10 cellular contexts compared by ENCODE assay signal in genomic region chr22:24994070-24994763, GRCh38. TPM values are rescaled to one million over a fixed set of nuclear protein-coding genes. Genes with fewer than 3 reads are reported as not detected.
A peak's percentile ranks its signal among the peaks of the same experiment; 100 is the strongest.
DNase-seq lines count a peak whose midpoint lies in the region; ATAC-seq lines count a peak whose summit lies in the region.
"Had no signal": no experiment of that assay in that cellular context is flagged by ENCODE, and none has a peak within 500 bp of the region (broad histone marks: within the 10 kb centered on the region; RNA-seq: fewer than 3 reads in every experiment).

No MANE protein-coding gene starts in this region.

- peaks cover 70% of the 10 kb centered on the region for H3K4me1 ChIP-seq in mucosa of stomach (ENCODE audit: control insufficient read depth, insufficient read depth, low read length)

- DNase-seq in Caki2 (ENCODE audit: low read depth) = peak; percentile 73
- DNase-seq in MG63 = peak; percentile 46
- peak; percentile 37 for DNase-seq in activated T-cell treated with anti-CD3 and anti-CD28 coated beads, Interleukin-2, amount 50 U/mL, for 24 hours
- DNase-seq in GDM1 (lab: John Stamatoyannopoulos, UW) = no peak
- DNase-seq in NCI-H1694 (lab: John Stamatoyannopoulos, UW) = no peak
- no peak for DNase-seq in head of caudate nucleus

- intact Hi-C loops in head of caudate nucleus (cut with DNase I) = no loop called here

- in situ Hi-C loops in Caki2 (cut with HindIII; ENCODE audit: low pct_unique_long_range_greater_than_20kb, low sequenced_read_pairs) = no loop called here

- H3K27ac Mint-ChIP-seq in activated T-cell treated with anti-CD3 and anti-CD28 coated beads, Interleukin-2, amount 50 U/mL, for 24 hours = peak overlapping the region; percentile 86

- H3K27me3 ChIP-seq in MG63 (no peaks in the 10 kb centered on the region), mucosa of stomach (ENCODE audit: control insufficient read depth, insufficient read depth, low read length) (no peaks in the 10 kb centered on the region)
- H3K27me3 ChIP-seq: esophagus muscularis mucosa had no signal

- no peak overlapping the region for H3K4me3 Mint-ChIP-seq in activated T-cell treated with anti-CD3 and anti-CD28 coated beads, Interleukin-2, amount 50 U/mL, for 24 hours

- H3K36me3 ChIP-seq in MG63 = peaks cover 3% of the 10 kb centered on the region; the same call in 1 of the 2 replicates
- H3K36me3 ChIP-seq in mucosa of stomach (ENCODE audit: control insufficient read depth, insufficient read depth, low read length) = no peaks in the 10 kb centered on the region
- H3K36me3 ChIP-seq: esophagus muscularis mucosa had no signal

- no peaks in the 10 kb centered on the region for H3K9me3 ChIP-seq in MG63
- H3K9me3 ChIP-seq in mucosa of stomach (ENCODE audit: control insufficient read depth, low read length) = no peaks in the 10 kb centered on the region
- H3K9me3 ChIP-seq: esophagus muscularis mucosa had no signal

- peaks cover 48% of the 10 kb centered on the region for H3K27me3 Mint-ChIP-seq in activated T-cell treated with anti-CD3 and anti-CD28 coated beads, Interleukin-2, amount 50 U/mL, for 24 hours

- H3K4me1 Mint-ChIP-seq in activated T-cell treated with anti-CD3 and anti-CD28 coated beads, Interleukin-2, amount 50 U/mL, for 24 hours (ENCODE audit: low read depth) = peaks cover 17% of the 10 kb centered on the region

- H3K4me3 ChIP-seq in MG63 (no peak overlapping the region), mucosa of stomach (ENCODE audit: low read length) (no peak overlapping the region)
- H3K4me3 ChIP-seq: esophagus muscularis mucosa had no signal

- H3K9ac ChIP-seq in mucosa of stomach (ENCODE audit: low read length) = peak overlapping the region; percentile 61

- no peak for ATAC-seq in GM18520 (IDR thresholded peaks at IDR 0.05; ENCODE audit: unreplicated experiment)

- H3K9me3 Mint-ChIP-seq in activated T-cell treated with anti-CD3 and anti-CD28 coated beads, Interleukin-2, amount 50 U/mL, for 24 hours = no peaks in the 10 kb centered on the region

- H3K36me3 Mint-ChIP-seq in activated T-cell treated with anti-CD3 and anti-CD28 coated beads, Interleukin-2, amount 50 U/mL, for 24 hours (ENCODE audit: low read depth) = no peaks in the 10 kb centered on the region

RNA-seq across cellular contexts. Expression of gene KIAA1671, which starts 41.7 kb away (rescaled TPM):
- total RNA-seq in Caki2 (2014; rRNA removed; shearing (Covaris generic); ENCODE audit: low replicate concordance) = 8.1 and 11.7 TPM in 2 replicates
- 7.5 and 10.2 TPM in 2 replicates for total RNA-seq in MG63 (2014; rRNA removed; shearing (Covaris generic); ENCODE audit: low replicate concordance)
- total RNA-seq: OCI-LY7 had no signal

RNA-seq across cellular contexts. Expression of gene LHFPL7, which starts 47.7 kb away (rescaled TPM):
- not detected in 2 replicates for total RNA-seq in Caki2 (2014; rRNA removed; shearing (Covaris generic); ENCODE audit: low replicate concordance)
- not detected in 2 replicates for total RNA-seq in MG63 (2014; rRNA removed; shearing (Covaris generic); ENCODE audit: low replicate concordance)
- total RNA-seq: esophagus muscularis mucosa, OCI-LY7 had no signal

Comparison
In these comparisons a context has a peak if more than half of its experiments do, and no peak if none do; other contexts are left out.
1. DNase-seq: peak in Caki2 (single experiment), MG63 (single experiment) and activated T-cell treated with anti-CD3 and anti-CD28 coated beads, Interleukin-2, amount 50 U/mL, for 24 hours (single experiment); none in GDM1 (single experiment), NCI-H1694 (single experiment) and head of caudate nucleus (0 of 42).